1 cellular context compared by ENCODE assay signal in the genomic region with DNA sequence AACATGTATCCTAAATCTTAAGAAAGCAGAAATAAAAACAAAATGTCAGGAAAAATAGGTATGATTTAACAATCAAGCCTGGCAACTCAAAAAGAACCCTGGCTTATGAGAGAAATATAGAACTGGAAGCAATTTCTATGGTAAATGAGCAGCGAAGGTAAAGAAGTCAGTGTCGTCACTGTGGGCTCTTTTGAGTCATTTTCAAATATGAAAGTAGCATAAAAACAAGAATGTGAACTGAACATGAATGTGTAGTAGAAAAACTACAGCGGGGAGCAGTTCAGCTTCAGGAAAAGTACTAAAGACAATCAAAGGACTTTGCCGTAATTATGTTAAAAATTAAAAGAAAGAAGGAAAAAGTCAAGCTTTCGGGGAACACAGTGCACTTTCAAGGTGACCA.
TF ChIP-seq lines count a peak whose summit lies in the region.

No MANE protein-coding gene starts in this region.

TF ChIP-seq in GM23338, 12 proteins besides CTCF, POLR2A, EP300 and RAD21 (continued from another document):
- TF ChIP-seq ETS1 (IDR thresholded peaks at IDR 0.05) = no peak
- TF ChIP-seq NANOG (IDR thresholded peaks at IDR 0.05; ENCODE audit: borderline replicate concordance) = no peak
- no peak for TF ChIP-seq POLR2AphosphoS5 (IDR thresholded peaks at IDR 0.05; ENCODE audit: low read depth)
- TF ChIP-seq ZNF331 (CRISPR knock-in tag; IDR thresholded peaks at IDR 0.05; ENCODE audit: low read depth) = no peak
